ENCODE assay signal across 8 cellular contexts in the genomic region with DNA sequence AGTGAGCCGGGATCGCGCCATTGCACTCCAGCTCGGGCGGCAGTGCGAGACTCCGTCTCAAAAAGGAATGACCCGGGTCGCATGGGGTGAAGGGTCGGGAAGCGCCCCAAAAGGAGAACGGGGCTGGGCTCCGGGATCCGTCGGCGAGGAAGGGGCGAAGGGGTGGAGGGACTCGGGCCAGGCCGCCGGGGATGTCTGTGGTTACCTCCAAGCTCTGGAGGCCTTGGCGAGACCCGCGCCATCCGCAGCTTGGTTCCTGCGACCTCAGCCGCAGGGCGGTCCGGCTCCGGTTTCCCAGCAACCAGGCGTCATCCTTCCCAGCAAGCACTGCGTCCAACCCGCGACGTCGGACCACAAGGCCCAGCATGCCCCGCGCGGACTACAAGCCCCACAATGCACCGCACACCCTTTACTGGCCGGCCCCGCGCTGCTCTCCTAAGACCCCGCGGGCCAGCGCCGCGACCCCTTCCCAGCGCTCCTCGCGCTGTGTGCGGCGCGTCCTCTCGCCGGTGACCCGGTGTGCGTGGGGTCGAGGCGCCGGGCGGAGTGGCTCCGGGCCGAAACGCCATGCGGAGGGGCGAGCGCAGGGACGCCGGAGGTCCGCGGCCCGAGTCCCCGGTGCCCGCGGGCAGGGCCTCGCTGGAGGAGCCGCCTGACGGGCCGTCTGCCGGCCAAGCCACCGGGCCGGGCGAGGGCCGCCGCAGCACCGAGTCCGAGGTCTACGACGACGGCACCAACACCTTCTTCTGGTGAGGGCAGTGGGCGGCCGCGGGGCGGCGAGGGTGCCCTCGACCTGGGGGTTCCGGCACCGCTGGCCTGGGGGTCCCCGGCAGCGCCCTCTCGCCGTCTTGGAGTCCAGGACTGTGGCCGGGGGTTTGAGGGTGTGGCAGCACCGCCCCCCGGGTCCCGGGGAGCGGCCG. TPM values are rescaled to one million over a fixed set of nuclear protein-coding genes. Genes with fewer than 3 reads are reported as not detected.
DNase-seq lines count a peak whose midpoint lies in the region; ATAC-seq lines count a peak whose summit lies in the region.

Gene PTDSS2, plus strand, starts transcription at position 391 of the 920 bp plus-strand sequence. Its CDS starts 177 bp downstream, at position 568.

- intact Hi-C loops in T-helper 2 cell treated with Interferon-gamma antibody and Interleukin-4, amounts not matched to agents 100 ng/mL and 5 ng/mL, for 36 hours (cut with micrococcal nuclease): loop anchor here (1.0 to 2.0 kb wide), 3 partner anchors 68 to 213 kb away; partner anchors contain the start of genes PSMD13 and SIRT3

- DNase-seq in NCI-H187 treated with DMSO at 0.1 percent for 48 hours (lab: John Stamatoyannopoulos, UW) (peak; percentile 75), anterior cingulate cortex (lab: John Stamatoyannopoulos, UW) (peak; percentile 51 to 97 (median 93)), hepatic stellate cell (ENCODE audit: low spot score) (peak; percentile 96), renal cortical epithelial cell (ENCODE audit: low read depth) (peak; percentile 90), cortex of kidney (lab: John Stamatoyannopoulos, UW) (no peak)

- peak; percentile 61 for ATAC-seq in GM18499 (IDR thresholded peaks at IDR 0.05; ENCODE audit: insufficient read depth, unreplicated experiment)
- peak; percentile 75 for ATAC-seq in HG02943 (IDR thresholded peaks at IDR 0.05; ENCODE audit: low read depth, unreplicated experiment)

RNA-seq across cellular contexts. Expression of gene PTDSS2, which starts in this region (rescaled TPM):
- 26.5 and 28.4 TPM in 2 replicates for total RNA-seq in T-helper 2 cell treated with Interferon-gamma antibody and Interleukin-4, amounts not matched to agents 100 ng/mL and 5 ng/mL, for 36 hours
- total RNA-seq in renal cortical epithelial cell: 25.9 and 40.7 TPM in 2 replicates
